Comparison of ENCODE assay signal across 12 cellular contexts in genomic region chr1:157995575-157996169, GRCh38. TPM values are rescaled to one million over a fixed set of nuclear protein-coding genes. Genes with fewer than 3 reads are reported as not detected.
DNase-seq lines count a peak whose midpoint lies in the region; ATAC-seq and TF ChIP-seq lines count a peak whose summit lies in the region.
"Had no signal": no experiment of that assay in that cellular context is flagged by ENCODE, and none has a peak within 500 bp of the region (broad histone marks: within the 10 kb centered on the region; RNA-seq: fewer than 3 reads in every experiment).

No MANE protein-coding gene starts in this region.

- H2BK120ac ChIP-seq in mesenchymal stem cell (ENCODE audit: low read depth, low read length), result no peak overlapping the region

- no peaks in the 10 kb centered on the region for H3K9me3 Mint-ChIP-seq in activated T-helper 1 cell treated with anti-CD3 and anti-CD28 coated beads, Interleukin-12 subunit alpha, Interleukin-12 subunit beta, Interleukin-2, Interleukin-4 antibody, amounts not matched to agents 30 ng/mL and 10 ng/mL and 1 ng/mL, durations not matched to agents 14 hours and 24 hours and 36 hours
- H3K9me3 Mint-ChIP-seq: immature natural killer cell; T-helper 1 cell treated with Interleukin-12 subunit alpha and Interleukin-12 subunit beta and Interleukin-4 antibody, amounts not matched to agents 30 μg/mL and 1 μg/mL, for 36 hours had no signal

- H4K8ac ChIP-seq in mesenchymal stem cell (ENCODE audit: low read length), result peak overlapping the region; percentile 29

- no peak overlapping the region for H3K4me3 Mint-ChIP-seq in activated T-helper 1 cell treated with anti-CD3 and anti-CD28 coated beads, Interleukin-12 subunit alpha, Interleukin-12 subunit beta, Interleukin-2, Interleukin-4 antibody, amounts not matched to agents 30 ng/mL and 10 ng/mL and 1 ng/mL, durations not matched to agents 14 hours and 24 hours and 36 hours
- H3K4me3 Mint-ChIP-seq: activated CD8-positive, alpha-beta memory T cell treated with anti-CD3 and anti-CD28 coated beads, Interleukin-2, amount 10 ng/mL, durations not matched to agents 7 days and 5 days; T-helper 1 cell treated with Interleukin-12 subunit alpha and Interleukin-12 subunit beta and Interleukin-4 antibody, amounts not matched to agents 30 μg/mL and 1 μg/mL, for 36 hours had no signal

- H3K4me3 ChIP-seq in HUES48 (ENCODE audit: low read depth, low read length), result peak overlapping the region; percentile 28; the same call in 1 of the 2 replicates
- H3K4me3 ChIP-seq in cardiac fibroblast (replicated peaks in 1 of 2; ENCODE audit: low read depth in 2 of 2, low read length in 2 of 2), result peak overlapping the region; percentile 94 to 96
- peak overlapping the region; percentile 84 to 96 for H3K4me3 ChIP-seq in mesenchymal stem cell (ENCODE audit: insufficient read depth in 1 of 2, low read depth in 1 of 2, low read length in 2 of 2)
- no peak overlapping the region for H3K4me3 ChIP-seq in testis

- H3K4ac ChIP-seq in mesenchymal stem cell (ENCODE audit: low read depth in 1 of 2, low read length in 2 of 2), result peak overlapping the region in 1 of 2 experiments; percentile 24

- 0 out of 2 replicates have a peak, but pooled peaks cover 5% of the 10 kb centered on the region for H3K27me3 ChIP-seq in HUES48 (ENCODE audit: control insufficient read depth, insufficient read depth, low read length)
- no peaks in the 10 kb centered on the region for H3K27me3 ChIP-seq in mesenchymal stem cell (ENCODE audit: control insufficient read depth in 1 of 2, insufficient read depth in 1 of 2, low read length in 2 of 2)
- no peaks in the 10 kb centered on the region for H3K27me3 ChIP-seq in testis

- no peak for ATAC-seq in HG02870 (IDR thresholded peaks at IDR 0.05; ENCODE audit: unreplicated experiment)
- ATAC-seq: activated CD8-positive, alpha-beta memory T cell treated with anti-CD3 and anti-CD28 coated beads, Interleukin-2, amount 10 ng/mL, durations not matched to agents 7 days and 5 days had no signal

- peak overlapping the region; percentile 63 for H2AK5ac ChIP-seq in mesenchymal stem cell (ENCODE audit: low read length, severe bottlenecking)

- peak overlapping the region in 1 of 2 experiments; percentile 83 for H3K18ac ChIP-seq in mesenchymal stem cell (ENCODE audit: low read depth in 1 of 2, low read length in 2 of 2)

- peak overlapping the region; percentile 89 for H3K4me2 ChIP-seq in mesenchymal stem cell (ENCODE audit: low read length, poor library complexity, severe bottlenecking)

- H3K4me1 Mint-ChIP-seq in activated T-helper 1 cell treated with anti-CD3 and anti-CD28 coated beads, Interleukin-12 subunit alpha, Interleukin-12 subunit beta, Interleukin-2, Interleukin-4 antibody, amounts not matched to agents 30 ng/mL and 10 ng/mL and 1 ng/mL, durations not matched to agents 14 hours and 24 hours and 36 hours (ENCODE audit: low read depth), result no peaks in the 10 kb centered on the region
- H3K4me1 Mint-ChIP-seq: activated CD8-positive, alpha-beta memory T cell treated with anti-CD3 and anti-CD28 coated beads, Interleukin-2, amount 10 ng/mL, durations not matched to agents 7 days and 5 days had no signal

- 82% methylated on average over 3 of the region's 3 CpGs for WGBS in mesenchymal stem cell
- 29 to 50% methylated on average over 3 of the region's 3 CpGs for WGBS in testis, 2 donors

- peak overlapping the region; percentile 89 for H2BK5ac ChIP-seq in mesenchymal stem cell (ENCODE audit: low read depth, low read length, poor library complexity, severe bottlenecking)

- H2AFZ ChIP-seq in mesenchymal stem cell (ENCODE audit: low read depth, low read length), result no peak overlapping the region

- peak overlapping the region; percentile 25 to 92 for H2BK12ac ChIP-seq in mesenchymal stem cell (ENCODE audit: low read length in 2 of 2)

- H3K36me3 Mint-ChIP-seq in activated T-helper 1 cell treated with anti-CD3 and anti-CD28 coated beads, Interleukin-12 subunit alpha, Interleukin-12 subunit beta, Interleukin-2, Interleukin-4 antibody, amounts not matched to agents 30 ng/mL and 10 ng/mL and 1 ng/mL, durations not matched to agents 14 hours and 24 hours and 36 hours (ENCODE audit: low read depth), result no peaks in the 10 kb centered on the region
- H3K36me3 Mint-ChIP-seq: activated CD8-positive, alpha-beta memory T cell treated with anti-CD3 and anti-CD28 coated beads, Interleukin-2, amount 10 ng/mL, durations not matched to agents 7 days and 5 days; immature natural killer cell had no signal

- TF ChIP-seq CTCF in cardiac fibroblast (IDR thresholded peaks at IDR 0.05; ENCODE audit: low read depth, low read length), result no peak
- no peak for TF ChIP-seq CTCF in testis (IDR thresholded peaks at IDR 0.05)

- DNase-seq in cardiac fibroblast (ENCODE audit: low read depth in 2 of 2) (no peak), mesenchymal stem cell (no peak), testis (peak; percentile 28), SKM-1 (lab: John Stamatoyannopoulos, UW; ENCODE audit: unreplicated experiment) (no peak), nucleus accumbens (lab: John Stamatoyannopoulos, UW) (no peak)
- DNase-seq in activated T-helper 1 cell treated with anti-CD3 and anti-CD28 coated beads, Interleukin-12 subunit alpha, Interleukin-12 subunit beta, Interleukin-2, Interleukin-4 antibody, amounts not matched to agents 30 ng/mL and 10 ng/mL and 1 ng/mL, durations not matched to agents 14 hours and 24 hours and 36 hours (ENCODE audit: low spot score), result no peak
- DNase-seq: activated CD8-positive, alpha-beta memory T cell treated with anti-CD3 and anti-CD28 coated beads, Interleukin-2, amount 10 ng/mL, durations not matched to agents 7 days and 5 days; immature natural killer cell; stimulated activated CD8-positive, alpha-beta memory T cell treated with anti-CD3 and anti-CD28 coated beads, Interleukin-4, amount 100 ng/mL, for 48 hours had no signal

- H2BK15ac ChIP-seq in mesenchymal stem cell (ENCODE audit: low read depth, poor library complexity, severe bottlenecking), result peak overlapping the region; percentile 82

- peaks cover 40% of the 10 kb centered on the region for H3K27me3 Mint-ChIP-seq in activated T-helper 1 cell treated with anti-CD3 and anti-CD28 coated beads, Interleukin-12 subunit alpha, Interleukin-12 subunit beta, Interleukin-2, Interleukin-4 antibody, amounts not matched to agents 30 ng/mL and 10 ng/mL and 1 ng/mL, durations not matched to agents 14 hours and 24 hours and 36 hours (ENCODE audit: insufficient read depth)

- H3K4me1 ChIP-seq in HUES48 (ENCODE audit: control insufficient read depth, insufficient read depth, low read length) (peaks cover 37% of the 10 kb centered on the region), mesenchymal stem cell (ENCODE audit: control insufficient read depth, insufficient read depth, low read depth, low read length) (peaks cover 30% of the 10 kb centered on the region), testis (peaks cover 45% of the 10 kb centered on the region)

- no peak for TF ChIP-seq POLR2A in testis (IDR thresholded peaks at IDR 0.05)

- H3K14ac ChIP-seq in mesenchymal stem cell (ENCODE audit: low read length in 2 of 2), result peak overlapping the region in 1 of 2 experiments; percentile 45

- H3K36me3 ChIP-seq in HUES48 (ENCODE audit: control insufficient read depth, insufficient read depth, low read length), result no peaks in the 10 kb centered on the region; the same call in 1 of the 2 replicates
- H3K36me3 ChIP-seq in mesenchymal stem cell (ENCODE audit: control insufficient read depth in 1 of 2, insufficient read depth in 2 of 2, low read depth in 1 of 2, low read length in 2 of 2), result peaks cover 14 to 24% of the 10 kb centered on the region in 2 experiments
- no peaks in the 10 kb centered on the region for H3K36me3 ChIP-seq in testis (ENCODE audit: low read depth, missing control alignments)

- no peak overlapping the region for H4K91ac ChIP-seq in mesenchymal stem cell (ENCODE audit: low read length)

- peak overlapping the region; percentile 1 to 91 for H3K23ac ChIP-seq in mesenchymal stem cell (ENCODE audit: low read length in 2 of 2)

- H3K79me1 ChIP-seq in mesenchymal stem cell (replicated peaks; ENCODE audit: low read length, poor library complexity, severe bottlenecking), result no peaks in the 10 kb centered on the region

- intact Hi-C loops in testis (cut with DNase I; ENCODE audit: low total_unique reads), result no loop called here
- intact Hi-C loops in activated T-helper 1 cell treated with anti-CD3 and anti-CD28 coated beads, Interleukin-12 subunit alpha, Interleukin-12 subunit beta, Interleukin-2, Interleukin-4 antibody, amounts not matched to agents 30 ng/mL and 10 ng/mL and 1 ng/mL, durations not matched to agents 14 hours and 24 hours and 36 hours (cut with micrococcal nuclease), result no loop called here

- H3K27ac ChIP-seq in HUES48 (ENCODE audit: low read depth, low read length) (no peak overlapping the region), mesenchymal stem cell (ENCODE audit: low read length, poor library complexity, severe bottlenecking) (peak overlapping the region; percentile 89), testis (peak overlapping the region; percentile 87 to 93)

- no peak overlapping the region for H3K27ac Mint-ChIP-seq in activated T-helper 1 cell treated with anti-CD3 and anti-CD28 coated beads, Interleukin-12 subunit alpha, Interleukin-12 subunit beta, Interleukin-2, Interleukin-4 antibody, amounts not matched to agents 30 ng/mL and 10 ng/mL and 1 ng/mL, durations not matched to agents 14 hours and 24 hours and 36 hours
- H3K27ac Mint-ChIP-seq: activated CD8-positive, alpha-beta memory T cell treated with anti-CD3 and anti-CD28 coated beads, Interleukin-2, amount 10 ng/mL, durations not matched to agents 7 days and 5 days; immature natural killer cell; T-helper 1 cell treated with Interleukin-12 subunit alpha and Interleukin-12 subunit beta and Interleukin-4 antibody, amounts not matched to agents 30 μg/mL and 1 μg/mL, for 36 hours had no signal

- H3K9ac ChIP-seq in HUES48 (ENCODE audit: low read depth, low read length), result no peak overlapping the region
- H3K9ac ChIP-seq in mesenchymal stem cell (ENCODE audit: low read length), result peak overlapping the region; percentile 97

- H3K9me3 ChIP-seq in HUES48 (ENCODE audit: control insufficient read depth, insufficient read depth, low read length) (no peaks in the 10 kb centered on the region), mesenchymal stem cell (ENCODE audit: control insufficient read depth, low read length) (no peaks in the 10 kb centered on the region), testis (no peaks in the 10 kb centered on the region)

RNA-seq across cellular contexts. Expression of gene KIRREL1, which starts 2.2 kb away (rescaled TPM):
- 133 TPM for polyA plus RNA-seq in mesenchymal stem cell (2013, experiment 1 of 2)
- 130 TPM for polyA plus RNA-seq in mesenchymal stem cell (2013, experiment 2 of 2)
- 10 to 100 TPM; 19.9 to 31.9 TPM for total RNA-seq in testis
- polyA plus RNA-seq in testis (ENCODE audit: insufficient read depth, low read depth, low replicate concordance), result 15.5 TPM
- not detected in 2 replicates for total RNA-seq in activated T-helper 1 cell treated with anti-CD3 and anti-CD28 coated beads, Interleukin-12 subunit alpha, Interleukin-12 subunit beta, Interleukin-2, Interleukin-4 antibody, amounts not matched to agents 30 ng/mL and 10 ng/mL and 1 ng/mL, durations not matched to agents 14 hours and 24 hours and 36 hours
- total RNA-seq: activated CD8-positive, alpha-beta memory T cell treated with anti-CD3 and anti-CD28 coated beads, Interleukin-2, amount 10 ng/mL, durations not matched to agents 7 days and 5 days had no signal
- polyA plus RNA-seq: immature natural killer cell had no signal

Comparison
In these comparisons a context has a peak if more than half of its experiments do, and no peak if none do; other contexts are left out.
1. H3K4me3 ChIP-seq: peak in HUES48 (single experiment), cardiac fibroblast (2 of 2) and mesenchymal stem cell (2 of 2); none in testis (0 of 2).
2. RNA of gene KIRREL1, which starts 2.2 kb away (total RNA-seq): 19.9 to 31.9 TPM in testis; not detected in activated T-helper 1 cell treated with anti-CD3 and anti-CD28 coated beads, Interleukin-12 subunit alpha, Interleukin-12 subunit beta, Interleukin-2, Interleukin-4 antibody, amounts not matched to agents 30 ng/mL and 10 ng/mL and 1 ng/mL, durations not matched to agents 14 hours and 24 hours and 36 hours; every median in the first group is over 10 times any median in the second.